Comparison of ENCODE assay signal across 8 cellular contexts in genomic region chr3:133896002-133896761, GRCh38. TPM values are rescaled to one million over a fixed set of nuclear protein-coding genes. Genes with fewer than 3 reads are reported as not detected.
DNase-seq lines count a peak whose midpoint lies in the region; ATAC-seq and TF ChIP-seq lines count a peak whose summit lies in the region.

No MANE protein-coding gene starts in this region.

- H3K27me3 ChIP-seq in ascending aorta = no peaks in the 10 kb centered on the region

- no peaks in the 10 kb centered on the region for H3K36me3 Mint-ChIP-seq in activated naive CD4-positive, alpha-beta T cell treated with anti-CD3 and anti-CD28 coated beads, Interleukin-2, amount 10 ng/mL, durations not matched to agents 7 days and 5 days
- H3K36me3 Mint-ChIP-seq in stimulated activated memory B cell treated with anti-CD40 and anti-IgM and Interleukin-4, amounts not matched to agents 10 μg/mL and 1 μg/mL and 100 μg/mL, for 72 hours = no peaks in the 10 kb centered on the region

- H3K27ac Mint-ChIP-seq in activated naive CD4-positive, alpha-beta T cell treated with anti-CD3 and anti-CD28 coated beads, Interleukin-2, amount 10 ng/mL, durations not matched to agents 7 days and 5 days = no peak overlapping the region
- H3K27ac Mint-ChIP-seq in stimulated activated memory B cell treated with anti-CD40 and anti-IgM and Interleukin-4, amounts not matched to agents 10 μg/mL and 1 μg/mL and 100 μg/mL, for 72 hours = no peak overlapping the region

- H3K4me1 Mint-ChIP-seq in activated naive CD4-positive, alpha-beta T cell treated with anti-CD3 and anti-CD28 coated beads, Interleukin-2, amount 10 ng/mL, durations not matched to agents 7 days and 5 days = peaks cover 4% of the 10 kb centered on the region
- no peaks in the 10 kb centered on the region for H3K4me1 Mint-ChIP-seq in stimulated activated memory B cell treated with anti-CD40 and anti-IgM and Interleukin-4, amounts not matched to agents 10 μg/mL and 1 μg/mL and 100 μg/mL, for 72 hours

- no peak for TF ChIP-seq CTCF in ascending aorta (IDR thresholded peaks at IDR 0.05)

- intact Hi-C loops in ascending aorta (cut with DNase I) = no loop called here

- H3K9me3 ChIP-seq in ascending aorta = no peaks in the 10 kb centered on the region

- peaks cover 82% of the 10 kb centered on the region for H3K27me3 Mint-ChIP-seq in activated naive CD4-positive, alpha-beta T cell treated with anti-CD3 and anti-CD28 coated beads, Interleukin-2, amount 10 ng/mL, durations not matched to agents 7 days and 5 days
- H3K27me3 Mint-ChIP-seq in stimulated activated memory B cell treated with anti-CD40 and anti-IgM and Interleukin-4, amounts not matched to agents 10 μg/mL and 1 μg/mL and 100 μg/mL, for 72 hours = peaks cover 65% of the 10 kb centered on the region

- H3K36me3 ChIP-seq in ascending aorta = no peaks in the 10 kb centered on the region

- H3K9me3 Mint-ChIP-seq in activated naive CD4-positive, alpha-beta T cell treated with anti-CD3 and anti-CD28 coated beads, Interleukin-2, amount 10 ng/mL, durations not matched to agents 7 days and 5 days = no peaks in the 10 kb centered on the region
- no peaks in the 10 kb centered on the region for H3K9me3 Mint-ChIP-seq in stimulated activated memory B cell treated with anti-CD40 and anti-IgM and Interleukin-4, amounts not matched to agents 10 μg/mL and 1 μg/mL and 100 μg/mL, for 72 hours

- H3K4me3 ChIP-seq in ascending aorta = peak overlapping the region; percentile 64 to 71

- CTCF ChIA-PET in activated naive CD4-positive, alpha-beta T cell treated with anti-CD3 and anti-CD28 coated beads, Interleukin-2, amount 10 ng/mL, durations not matched to agents 7 days and 5 days (lab: Charles Lee) = no interaction called here

- no peak overlapping the region for H3K27ac ChIP-seq in ascending aorta

- ATAC-seq in stimulated activated memory B cell treated with anti-CD40 and anti-IgM and Interleukin-4, amounts not matched to agents 10 μg/mL and 1 μg/mL and 100 μg/mL, for 72 hours = peak; percentile 13
- ATAC-seq in HG02798 (IDR thresholded peaks at IDR 0.05; ENCODE audit: poor library complexity, unreplicated experiment) = no peak
- ATAC-seq in HG03571 (IDR thresholded peaks at IDR 0.05; ENCODE audit: unreplicated experiment) = no peak
- ATAC-seq in GM21529 (IDR thresholded peaks at IDR 0.05; ENCODE audit: unreplicated experiment) = no peak

- no peak for DNase-seq in activated naive CD4-positive, alpha-beta T cell treated with anti-CD3 and anti-CD28 coated beads, Interleukin-2, amount 10 ng/mL, durations not matched to agents 7 days and 5 days
- no peak for DNase-seq in activated naive CD4-positive, alpha-beta T cell (lab: John Stamatoyannopoulos, UW)
- no peak for DNase-seq in ascending aorta (ENCODE audit: low spot score in 2 of 2)
- DNase-seq in iPS-NIHi7 (ENCODE audit: extremely low spot score) = peak; percentile 45

- H3K4me3 Mint-ChIP-seq in activated naive CD4-positive, alpha-beta T cell treated with anti-CD3 and anti-CD28 coated beads, Interleukin-2, amount 10 ng/mL, durations not matched to agents 7 days and 5 days = peak overlapping the region; percentile 45
- H3K4me3 Mint-ChIP-seq in stimulated activated memory B cell treated with anti-CD40 and anti-IgM and Interleukin-4, amounts not matched to agents 10 μg/mL and 1 μg/mL and 100 μg/mL, for 72 hours = peak overlapping the region; percentile 70

- peaks cover 0 to 6% of the 10 kb centered on the region in 2 donors for H3K4me1 ChIP-seq in ascending aorta

RNA-seq across cellular contexts. Expression of gene RAB6B, which starts 0.5 kb away (rescaled TPM):
- 0.75 TPM for total RNA-seq in ascending aorta
